1 cellular context compared by ENCODE assay signal in the genomic region with DNA sequence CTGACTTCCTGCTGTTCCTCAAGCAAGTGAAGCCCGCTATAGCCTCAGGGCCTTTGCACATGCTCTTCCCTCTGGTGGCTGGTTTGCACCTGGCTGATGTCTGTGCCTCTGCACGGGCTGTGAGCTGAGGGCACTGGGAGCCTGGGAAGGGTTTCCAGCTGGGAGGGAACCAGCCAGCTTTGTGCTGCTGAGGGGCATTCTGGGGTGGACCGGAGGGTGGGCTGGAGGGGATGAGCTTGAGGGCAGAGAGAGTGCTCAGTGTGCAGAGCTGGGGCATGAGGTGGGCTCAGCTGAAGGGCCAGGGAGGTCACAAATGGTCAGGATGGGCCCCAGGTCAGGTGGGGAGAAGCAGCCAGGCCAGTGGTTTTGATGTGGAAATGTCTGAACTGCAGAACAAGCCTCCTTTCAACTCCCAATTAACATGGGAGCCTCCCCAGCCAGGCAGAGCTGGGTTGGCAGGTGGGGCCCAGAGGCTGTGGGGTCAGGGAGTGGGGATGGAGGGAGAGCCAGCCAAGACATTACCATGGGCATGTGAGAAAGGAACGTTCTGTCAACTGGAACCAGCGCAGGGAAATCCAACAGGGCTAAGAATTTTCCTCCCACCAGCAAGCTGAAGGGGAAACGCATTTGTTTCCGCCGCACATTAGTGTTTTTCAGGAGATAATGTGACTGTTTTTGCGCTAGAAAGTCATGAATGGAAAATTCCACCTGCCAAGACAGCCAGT.
A peak's percentile ranks its signal among the peaks of the same experiment; 100 is the strongest.
TF ChIP-seq lines count a peak whose summit lies in the region.

No MANE protein-coding gene starts in this region.

TF ChIP-seq in H1, 55 proteins besides CTCF, POLR2A, EP300 and RAD21:
- TF ChIP-seq KDM1A (IDR thresholded peaks at IDR 0.05; ENCODE audit: borderline replicate concordance, low read length) (peak; percentile 65; the same call in 1 of the 2 replicates), EGR1 (IDR thresholded peaks at IDR 0.05; ENCODE audit: borderline replicate concordance, low read depth, low read length) (no peak), RFX5 (IDR thresholded peaks at IDR 0.05; ENCODE audit: borderline replicate concordance, low read depth, low read length) (no peak)
